8 cellular contexts compared by ENCODE assay signal in the genomic region with DNA sequence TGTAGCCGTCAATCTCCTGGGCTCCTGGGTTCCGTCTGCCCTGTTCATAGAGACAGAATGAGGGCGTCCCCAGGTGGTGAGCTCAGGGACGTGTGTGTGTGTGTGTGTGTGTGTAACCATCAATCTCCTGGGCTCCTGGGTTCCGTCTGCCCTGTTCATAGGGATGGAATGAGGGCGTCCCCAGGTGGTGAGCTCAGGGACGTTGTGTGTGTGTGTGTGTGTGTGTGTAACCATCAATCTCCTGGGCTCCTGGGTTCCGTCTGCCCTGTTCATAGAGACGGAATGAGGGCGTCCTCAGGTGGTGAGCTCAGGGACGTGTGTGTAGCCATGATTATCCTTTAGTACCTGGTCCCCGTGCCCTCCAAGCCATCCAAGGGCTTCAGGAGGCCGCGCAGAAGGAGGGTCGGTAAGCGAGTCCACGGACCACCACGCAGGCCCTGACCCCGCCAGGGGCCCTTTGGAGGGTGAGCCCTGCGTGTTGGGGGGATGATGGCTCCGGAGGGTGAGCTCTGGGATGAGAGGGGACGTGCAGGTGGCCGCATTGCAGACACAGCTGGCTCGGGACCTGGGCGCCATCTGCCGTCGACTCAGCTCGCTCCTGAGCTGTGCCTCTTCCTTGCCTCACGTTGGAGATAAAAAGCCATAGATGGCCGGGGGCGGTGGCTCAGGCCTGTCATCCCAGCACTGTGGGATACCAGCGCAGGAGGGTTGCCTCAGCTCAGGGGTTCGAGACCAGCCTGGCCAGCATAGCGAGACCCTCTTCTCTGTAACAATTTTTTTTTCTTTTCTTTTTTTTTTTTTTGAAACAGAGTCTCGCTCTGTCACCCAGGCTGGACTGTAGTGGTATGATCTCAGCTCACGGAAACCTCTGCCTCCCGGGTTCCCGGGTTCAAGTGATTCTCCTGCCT. TPM values are rescaled to one million over a fixed set of nuclear protein-coding genes. Genes with fewer than 3 reads are reported as not detected.
A peak's percentile ranks its signal among the peaks of the same experiment; 100 is the strongest.
DNase-seq lines count a peak whose midpoint lies in the region; ATAC-seq and TF ChIP-seq lines count a peak whose summit lies in the region.

No MANE protein-coding gene starts in this region.

- peaks cover 5 to 46% (median 16%) of the 10 kb centered on the region in 3 donors for H3K27me3 ChIP-seq in sigmoid colon

- TF ChIP-seq EP300 in sigmoid colon (IDR thresholded peaks at IDR 0.05) = no peak

- intact Hi-C loops in sigmoid colon (cut with DNase I) = no loop called here

- H3K4me3 ChIP-seq in foreskin fibroblast (ENCODE audit: low read depth in 1 of 2, low read length in 2 of 2) (no peak overlapping the region), sigmoid colon (no peak overlapping the region)

- H3K4me1 ChIP-seq in sigmoid colon = peaks cover 0 to 22% (median 17%) of the 10 kb centered on the region in 4 donors

- H3K9me3 ChIP-seq in sigmoid colon = no peaks in the 10 kb centered on the region

- no peaks in the 10 kb centered on the region for H3K36me3 ChIP-seq in sigmoid colon

- ATAC-seq in GM21360 (IDR thresholded peaks at IDR 0.05; ENCODE audit: unreplicated experiment) (no peak), HG03521 (IDR thresholded peaks at IDR 0.05; ENCODE audit: unreplicated experiment) (no peak)

- 59 to 82% methylated on average over 38 of the region's 38 CpGs for WGBS in sigmoid colon, 2 donors

- TF ChIP-seq POLR2A in sigmoid colon (IDR thresholded peaks at IDR 0.05) = no peak

- peak; percentile 6 for DNase-seq in activated CD4-positive, CD25-positive, alpha-beta regulatory T cell treated with anti-CD3 and anti-CD28 coated beads, Interleukin-2, amount 50 U/mL, for 72 hours
- no peak for DNase-seq in activated CD4-positive, CD25-positive, alpha-beta regulatory T cell (lab: John Stamatoyannopoulos, UW)
- peak; percentile 34 for DNase-seq in T-helper 9 cell
- DNase-seq in foreskin fibroblast = peak; percentile 29 to 65
- peak; percentile 57 for DNase-seq in sigmoid colon
- no peak for DNase-seq in HCEC 1CT

- H3K27ac ChIP-seq in sigmoid colon = no peak overlapping the region

- TF ChIP-seq CTCF in foreskin fibroblast (IDR thresholded peaks at IDR 0.05; ENCODE audit: low read depth, low read length) (peak; percentile 46), sigmoid colon (IDR thresholded peaks at IDR 0.05) (no peak)

RNA-seq across cellular contexts. Expression of a gene that starts 5.4 kb away (rescaled TPM):
- 10 to 100 TPM; 22.4 to 40.3 (median 30.9) TPM for total RNA-seq in sigmoid colon
- 10 to 100 TPM; 36.0 to 65.8 (median 36.5) TPM for polyA plus RNA-seq in sigmoid colon

RNA-seq across cellular contexts. Expression of a gene that starts 42.8 kb away (rescaled TPM):
- total RNA-seq in sigmoid colon = 1 to 10 TPM; 2.5 to 6.8 (median 3.6) TPM
- 10 to 100 TPM in 1 of 3 donors, 1 to 10 TPM in 2; 5.1 to 29.8 (median 9.6) TPM for polyA plus RNA-seq in sigmoid colon

Comparison
In these comparisons a context has a peak if more than half of its experiments do, and no peak if none do; other contexts are left out.
1. DNase-seq: peak in activated CD4-positive, CD25-positive, alpha-beta regulatory T cell treated with anti-CD3 and anti-CD28 coated beads, Interleukin-2, amount 50 U/mL, for 72 hours (single experiment), T-helper 9 cell (single experiment), foreskin fibroblast (2 of 2) and sigmoid colon (single experiment); none in activated CD4-positive, CD25-positive, alpha-beta regulatory T cell (0 of 4) and HCEC 1CT (single experiment).